Comparison of ENCODE assay signal across 19 cellular contexts in genomic region chr11:111637885-111638284, GRCh38.
"Had no signal": no experiment of that assay in that cellular context is flagged by ENCODE, and none has a peak within 500 bp of the region (broad histone marks: within the 10 kb centered on the region; RNA-seq: fewer than 3 reads in every experiment).

No MANE protein-coding gene starts in this region.

- H3K27me3 ChIP-seq: cardiac muscle cell, gastrocnemius medialis, tibial artery, uterus had no signal

- H3K36me3 ChIP-seq: cardiac muscle cell, gastrocnemius medialis, left ventricle myocardium inferior, tibial artery, uterus had no signal

- DNase-seq: activated CD4-positive, alpha-beta T cell treated with anti-CD3 and anti-CD28 coated beads for 4 hours; activated CD8-positive, alpha-beta memory T cell treated with anti-CD3 and anti-CD28 coated beads, Interleukin-2, amount 50 U/mL, for 48 hours; activated CD8-positive, alpha-beta T cell treated with anti-CD3 and anti-CD28 coated beads for 36 hours; activated naive CD4-positive, alpha-beta T cell treated with anti-CD3 and anti-CD28 coated beads for 36 hours; gastrocnemius medialis; left ventricle myocardium inferior; stimulated activated CD4-positive, alpha-beta T cell treated with anti-CD3 and anti-CD28 coated beads, Interleukin-12 subunit alpha, Interleukin-12 subunit beta, amount 100 ng/mL, for 4 hours; stimulated activated CD4-positive, alpha-beta T cell treated with anti-CD3 and anti-CD28 coated beads, Interleukin-2, amount 100 ng/mL, for 48 hours; stimulated activated naive CD8-positive, alpha-beta T cell treated with anti-CD3 and anti-CD28 coated beads, Interleukin-15, amount 100 ng/mL, for 72 hours; T1000; tibial artery; uterus had no signal

- H3K9me3 ChIP-seq: gastrocnemius medialis, left ventricle myocardium inferior, tibial artery, uterus had no signal

- H3K27me3 Mint-ChIP-seq: activated CD8-positive, alpha-beta T cell treated with anti-CD3 and anti-CD28 coated beads for 36 hours; memory B cell; stimulated activated naive CD8-positive, alpha-beta T cell treated with anti-CD3 and anti-CD28 coated beads, Interleukin-15, amount 100 ng/mL, for 72 hours had no signal

- H3K9me3 Mint-ChIP-seq: activated CD8-positive, alpha-beta T cell treated with anti-CD3 and anti-CD28 coated beads for 36 hours; activated naive CD4-positive, alpha-beta T cell treated with anti-CD3 and anti-CD28 coated beads for 36 hours; nephron; stimulated activated naive CD8-positive, alpha-beta T cell treated with anti-CD3 and anti-CD28 coated beads, Interleukin-15, amount 100 ng/mL, for 72 hours had no signal

- H3K4me3 Mint-ChIP-seq: activated CD8-positive, alpha-beta T cell treated with anti-CD3 and anti-CD28 coated beads for 36 hours; activated naive CD4-positive, alpha-beta T cell treated with anti-CD3 and anti-CD28 coated beads for 36 hours; memory B cell; nephron; stimulated activated naive CD8-positive, alpha-beta T cell treated with anti-CD3 and anti-CD28 coated beads, Interleukin-15, amount 100 ng/mL, for 72 hours had no signal

- ATAC-seq: activated CD8-positive, alpha-beta T cell treated with anti-CD3 and anti-CD28 coated beads for 36 hours; gastrocnemius medialis; stimulated activated naive CD8-positive, alpha-beta T cell treated with anti-CD3 and anti-CD28 coated beads, Interleukin-15, amount 100 ng/mL, for 72 hours had no signal

- H3K27ac ChIP-seq: cardiac muscle cell, left ventricle myocardium inferior, tibial artery, uterus, VCaP had no signal

- H3K27ac Mint-ChIP-seq: activated CD8-positive, alpha-beta T cell treated with anti-CD3 and anti-CD28 coated beads for 36 hours; activated naive CD4-positive, alpha-beta T cell treated with anti-CD3 and anti-CD28 coated beads for 36 hours; memory B cell; nephron; stimulated activated naive CD8-positive, alpha-beta T cell treated with anti-CD3 and anti-CD28 coated beads, Interleukin-15, amount 100 ng/mL, for 72 hours had no signal

- FAIRE-seq: colon, endothelial cell of umbilical vein, keratinocyte had no signal

- H3K4me3 ChIP-seq: cardiac muscle cell, gastrocnemius medialis, left ventricle myocardium inferior, tibial artery, uterus had no signal
